Comparison of ENCODE assay signal across 1 cellular context in the genomic region with DNA sequence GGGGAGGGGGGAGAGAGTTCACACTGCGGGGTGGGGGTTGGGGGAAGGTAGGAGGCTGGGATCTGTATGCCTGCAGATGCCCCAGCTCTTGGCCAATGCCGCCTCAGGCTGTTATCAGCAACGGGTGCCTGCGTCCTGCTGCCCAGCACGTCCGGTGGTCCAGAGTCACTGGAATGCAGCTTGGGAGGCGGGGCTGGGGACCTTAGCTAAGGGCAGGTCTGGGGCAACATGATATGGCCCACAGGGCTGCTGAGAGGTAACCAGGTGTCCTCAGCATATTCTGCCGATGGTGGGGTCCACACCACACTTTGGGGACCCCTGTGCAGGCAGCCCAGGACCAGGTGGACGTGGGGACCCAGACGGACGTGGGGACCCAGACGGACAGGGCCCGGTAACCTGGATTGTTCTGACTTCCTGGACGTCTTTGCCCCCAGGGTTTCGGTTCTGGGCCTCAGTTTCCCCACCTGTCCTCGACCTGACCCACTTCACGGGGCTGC.
TF ChIP-seq lines count a peak whose summit lies in the region.

No MANE protein-coding gene starts in this region.

TF ChIP-seq in K562, 482 proteins besides CTCF, POLR2A, EP300 and RAD21:
- TF ChIP-seq ZNF282 (CRISPR knock-in tag; IDR thresholded peaks at IDR 0.05) = 0 out of 2 replicates have a peak, but pooled peaks have one; percentile 65
- TF ChIP-seq SP2 (IDR thresholded peaks at IDR 0.05; ENCODE audit: extremely low read depth, low read depth, low read length, poor library complexity, severe bottlenecking) = no peak
- TF ChIP-seq CHD1 (IDR thresholded peaks at IDR 0.05; ENCODE audit: low read length) = peak; percentile 6
- TF ChIP-seq U2AF2 (optimal IDR thresholded peaks at IDR 0.05; ENCODE audit: low read depth, low read length) = no peak
- TF ChIP-seq PCBP1 (IDR thresholded peaks at IDR 0.05; ENCODE audit: low read depth, low read length, poor library complexity, severe bottlenecking) = peak; percentile 24
- no peak for TF ChIP-seq FOXM1 (IDR thresholded peaks at IDR 0.05; ENCODE audit: low read depth)
- TF ChIP-seq FOXM1 (CRISPR knock-in tag; IDR thresholded peaks at IDR 0.05; ENCODE audit: low read depth) = 0 out of 2 replicates have a peak, but pooled peaks have one; percentile 37
- TF ChIP-seq ZBTB7A (IDR thresholded peaks at IDR 0.05; ENCODE audit: borderline replicate concordance, control insufficient read depth, low read depth, low read length) = peak; percentile 57; the same call in 1 of the 2 replicates
- no peak for TF ChIP-seq TAF1 (IDR thresholded peaks at IDR 0.05; ENCODE audit: control insufficient read depth, extremely low read depth, insufficient read depth, low read length, severe bottlenecking)
- peak; percentile 42 for TF ChIP-seq CBFA2T3 (IDR thresholded peaks at IDR 0.05)
- TF ChIP-seq BCOR (IDR thresholded peaks at IDR 0.05) = peak; percentile 24; the same call in 1 of the 2 replicates
- no peak for TF ChIP-seq PML (IDR thresholded peaks at IDR 0.05; ENCODE audit: low read length)
- no peak for TF ChIP-seq ZNF431 (CRISPR knock-in tag; IDR thresholded peaks at IDR 0.05)
- TF ChIP-seq ERF (CRISPR knock-in tag; IDR thresholded peaks at IDR 0.05) = no peak
- TF ChIP-seq IRF2 (CRISPR knock-in tag; IDR thresholded peaks at IDR 0.05) = 0 out of 2 replicates have a peak, but pooled peaks have one; percentile 40
- no peak for TF ChIP-seq ATF2 (CRISPR knock-in tag; IDR thresholded peaks at IDR 0.05)
- no peak for TF ChIP-seq ARHGAP35 (IDR thresholded peaks at IDR 0.05; ENCODE audit: partially characterized antibody)
- no peak for TF ChIP-seq MBD2 (IDR thresholded peaks at IDR 0.05; ENCODE audit: borderline replicate concordance, low read depth)
- no peak for TF ChIP-seq ZNF707 (CRISPR knock-in tag; conservative IDR thresholded peaks at IDR 0.05)
